ENCODE assay signal across 8 cellular contexts in the genomic region with DNA sequence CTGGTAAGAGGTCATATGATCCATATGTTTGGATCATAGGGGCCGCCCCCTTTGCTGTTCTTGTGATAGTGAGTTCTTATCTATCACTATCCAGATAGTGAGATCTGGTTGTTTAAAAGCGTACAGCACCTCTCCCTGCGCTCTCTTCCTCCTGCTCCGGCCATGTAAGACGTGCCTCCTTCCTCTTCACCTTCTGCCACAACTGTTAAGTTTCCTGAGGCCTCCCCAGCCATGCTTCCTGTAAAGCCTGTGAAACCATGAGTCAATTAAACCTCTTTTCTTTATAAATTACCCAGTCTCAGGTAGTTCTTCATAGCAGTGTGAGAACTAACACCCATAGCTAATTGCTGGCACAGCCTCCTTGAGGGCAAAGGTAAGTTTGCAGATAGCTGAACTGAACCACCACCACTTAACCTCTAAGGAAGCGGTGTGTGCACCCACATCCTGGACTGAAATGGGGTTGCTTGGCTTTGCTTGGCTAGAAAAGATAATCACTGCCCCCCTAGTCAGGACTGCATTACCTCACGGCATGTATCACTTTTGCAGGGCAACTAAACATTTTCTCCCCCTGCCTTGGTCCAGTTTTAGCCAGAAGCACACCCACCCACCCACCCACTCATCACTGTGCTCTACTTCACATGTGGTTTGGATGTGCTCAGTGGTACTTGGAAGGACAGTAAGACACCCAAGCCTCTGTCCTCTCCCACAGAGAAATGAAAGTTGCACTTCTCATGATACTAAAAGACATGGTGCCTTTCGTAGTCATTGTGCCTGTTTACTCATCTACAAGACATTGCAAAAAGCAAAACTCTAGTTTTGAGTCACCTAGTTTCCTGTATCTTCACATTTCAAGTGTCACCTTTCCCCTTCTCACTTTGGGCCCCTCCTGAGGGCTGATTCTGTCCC. TPM values are rescaled to one million over a fixed set of nuclear protein-coding genes. Genes with fewer than 3 reads are reported as not detected.
DNase-seq lines count a peak whose midpoint lies in the region; ATAC-seq lines count a peak whose summit lies in the region.

No MANE protein-coding gene starts in this region.

- ATAC-seq in GM18502 (IDR thresholded peaks at IDR 0.05; ENCODE audit: poor library complexity, unreplicated experiment) (peak; percentile 74), HG02840 (IDR thresholded peaks at IDR 0.05; ENCODE audit: low FRiP score, unreplicated experiment) (peak; percentile 81), left lobe of liver (peak; percentile 46)

- intact Hi-C loops in cardiac septum (cut with DNase I) = no loop called here

- DNase-seq in activated CD4-positive, alpha-beta T cell treated with anti-CD3 and anti-CD28 coated beads for 24 hours (ENCODE audit: low read depth in 2 of 2) = peak; percentile 33 to 39
- DNase-seq in left lobe of liver (ENCODE audit: low spot score) (no peak), EL (no peak), AG20443 (ENCODE audit: low spot score) (no peak), ecto neural progenitor cell (ENCODE audit: low spot score) (no peak), cardiac septum (ENCODE audit: low spot score) (no peak)

RNA-seq across cellular contexts. Expression of a gene that starts 23.1 kb away (rescaled TPM):
- total RNA-seq in left lobe of liver = 0.70 TPM
- total RNA-seq in cardiac septum = 2.2 TPM

RNA-seq across cellular contexts. Expression of a gene that starts 33.2 kb away (rescaled TPM):
- total RNA-seq in left lobe of liver (23.6 TPM), cardiac septum (54.1 TPM)

RNA-seq across cellular contexts. Expression of a gene that starts 36.3 kb away (rescaled TPM):
- total RNA-seq in left lobe of liver = 128 TPM
- total RNA-seq in cardiac septum = 423 TPM

RNA-seq across cellular contexts. Expression of a gene that starts 59.7 kb away (rescaled TPM):
- total RNA-seq in left lobe of liver (15.2 TPM), cardiac septum (4.7 TPM)

Comparison
In these comparisons a context has a peak if more than half of its experiments do, and no peak if none do; other contexts are left out.
1. DNase-seq: peak in activated CD4-positive, alpha-beta T cell treated with anti-CD3 and anti-CD28 coated beads for 24 hours (2 of 2); none in left lobe of liver (single experiment), EL (single experiment), AG20443 (single experiment), ecto neural progenitor cell (single experiment) and cardiac septum (single experiment).
2. Peak in every context shown above with its lines, with median percentiles within 50 percentile points of each other: ATAC-seq.